ENCODE assay signal across 1 cellular context in genomic region chr3:52649461-52650210, GRCh38.
TF ChIP-seq lines count a peak whose summit lies in the region.

No MANE protein-coding gene starts in this region.

TF ChIP-seq in IMR-90, 13 proteins besides CTCF, POLR2A, EP300 and RAD21:
- TF ChIP-seq MAFK (IDR thresholded peaks at IDR 0.05; ENCODE audit: low read depth, low read length) (no peak), CHD1 (IDR thresholded peaks at IDR 0.05; ENCODE audit: low read depth, low read length) (no peak), SMC3 (IDR thresholded peaks at IDR 0.05; ENCODE audit: low read depth, low read length) (no peak), BHLHE40 (IDR thresholded peaks at IDR 0.05; ENCODE audit: low read depth, low read length) (peak; percentile 60; the same call in 1 of the 2 replicates), FOS (IDR thresholded peaks at IDR 0.05; ENCODE audit: low read depth, low read length) (0 out of 2 replicates have a peak, but pooled peaks have one; percentile 11)
